In genomic region chr20:13008761-13009681, GRCh38 we compare ENCODE assay signal across 8 cellular contexts. TPM values are rescaled to one million over a fixed set of nuclear protein-coding genes. Genes with fewer than 3 reads are reported as not detected.
DNase-seq lines count a peak whose midpoint lies in the region; ATAC-seq and TF ChIP-seq lines count a peak whose summit lies in the region.

TSS of gene SPTLC3 (plus strand) at chr20:13008972. CDS start at chr20:13009268, 296 bp downstream.

- H3K9me3 ChIP-seq in DND-41 (ENCODE audit: insufficient read depth, low read length, severe bottlenecking) = no peaks in the 10 kb centered on the region
- H3K9me3 ChIP-seq in stomach = no peaks in the 10 kb centered on the region

- WGBS in stomach, 5 donors = 1 to 4% (median 3%) methylated on average over 9 of the region's 9 CpGs

- H3K27me3 ChIP-seq in DND-41 (ENCODE audit: insufficient read depth, low read length, poor library complexity) = peaks cover 23% of the 10 kb centered on the region
- no peaks in the 10 kb centered on the region for H3K27me3 ChIP-seq in brain microvascular endothelial cell (replicated peaks)
- H3K27me3 ChIP-seq in layer of hippocampus (ENCODE audit: control insufficient read depth, insufficient read depth, low read length) = no peaks in the 10 kb centered on the region
- H3K27me3 ChIP-seq in stomach = no peaks in the 10 kb centered on the region

- in situ Hi-C loops in brain microvascular endothelial cell (cut with HindIII; ENCODE audit: low pct_ligation_motif_present, low sequenced_read_pairs) = no loop called here

- H3K4me1 ChIP-seq in DND-41 (ENCODE audit: insufficient read depth, low read length) = peaks cover 8% of the 10 kb centered on the region
- H3K4me1 ChIP-seq in stomach = peaks cover 7 to 21% (median 15%) of the 10 kb centered on the region in 4 donors

- no peaks in the 10 kb centered on the region for H3K36me3 ChIP-seq in DND-41 (ENCODE audit: insufficient read depth, low read length)
- H3K36me3 ChIP-seq in brain microvascular endothelial cell (replicated peaks) = no peaks in the 10 kb centered on the region
- no peaks in the 10 kb centered on the region for H3K36me3 ChIP-seq in stomach

- TF ChIP-seq EP300 in stomach (IDR thresholded peaks at IDR 0.05) = no peak

- H3K4me2 ChIP-seq in DND-41 (ENCODE audit: insufficient read depth, low read length) = peak within 1 kb of the TSS; percentile 42

- no peak for ATAC-seq in DND-41 (ENCODE audit: insufficient read depth, low read depth)
- ATAC-seq in GM21390 (IDR thresholded peaks at IDR 0.05; ENCODE audit: unreplicated experiment) = peak; percentile 41

- TF ChIP-seq CTCF in DND-41 (IDR thresholded peaks at IDR 0.05; ENCODE audit: borderline replicate concordance, extremely low read depth, low read length, poor library complexity, severe bottlenecking) (no peak), brain microvascular endothelial cell (IDR thresholded peaks at IDR 0.05; ENCODE audit: low read depth, low read length, missing control alignments) (peak; percentile 28), stomach (IDR thresholded peaks at IDR 0.05) (peak in 1 of 7 experiments; percentile 3)

- H4K20me1 ChIP-seq in DND-41 (ENCODE audit: insufficient read depth, low read length) = no peaks in the 10 kb centered on the region

- H3K27ac ChIP-seq in DND-41 (ENCODE audit: low read length) (no peak within 1 kb of the TSS), brain microvascular endothelial cell (peak within 1 kb of the TSS; percentile 2), layer of hippocampus (ENCODE audit: low read depth, low read length) (peak within 1 kb of the TSS; percentile 3), stomach (peak within 1 kb of the TSS; percentile 62 to 85 (median 75))

- H3K4me3 ChIP-seq in DND-41 (ENCODE audit: low read depth in 1 of 2, low read length in 2 of 2) (no peak within 1 kb of the TSS), brain microvascular endothelial cell (ENCODE audit: low read depth, low read length) (peak within 1 kb of the TSS; percentile 51), stomach (peak within 1 kb of the TSS; percentile 36 to 52 (median 46))

- H3K9ac ChIP-seq in DND-41 (ENCODE audit: low read depth, low read length) = no peak within 1 kb of the TSS

- no peak for TF ChIP-seq POLR2A in stomach (IDR thresholded peaks at IDR 0.05)

- intact Hi-C loops in stomach (cut with DNase I; ENCODE audit: low total_unique reads) = no loop called here

- H3K79me2 ChIP-seq in DND-41 (ENCODE audit: insufficient read depth, low read length) = no peaks in the 10 kb centered on the region

- H2AFZ ChIP-seq in DND-41 (ENCODE audit: low read depth, low read length) = peak within 1 kb of the TSS; percentile 36; the same call in 1 of the 2 replicates

- no peak for DNase-seq in DND-41
- peak; percentile 66 for DNase-seq in HPDE6-E6E7 (ENCODE audit: extremely low spot score)
- DNase-seq in brain microvascular endothelial cell = peak; percentile 21
- DNase-seq in stomach = peak; percentile 48
- DNase-seq in T1000 (lab: John Stamatoyannopoulos, UW) = no peak
- no peak for DNase-seq in NCI-H226

RNA-seq across cellular contexts. Expression of gene SPTLC3, which starts in this region (rescaled TPM):
- 10 to 100 TPM in 2 of 5 donors, 1 to 10 TPM in 2, not detected in 1; 1.9 to 33.9 (median 8.5) TPM for total RNA-seq in stomach
- 1 to 10 TPM; 1.1 to 2.1 (median 1.9) TPM for polyA plus RNA-seq in stomach

Comparison
In these comparisons a context has a peak if more than half of its experiments do, and no peak if none do; other contexts are left out.
1. DNase-seq: peak in HPDE6-E6E7 (single experiment), brain microvascular endothelial cell (single experiment) and stomach (single experiment); none in DND-41 (single experiment), T1000 (single experiment) and NCI-H226 (single experiment).
2. H3K4me3 ChIP-seq: peak in brain microvascular endothelial cell (single experiment) and stomach (4 of 4); none in DND-41 (0 of 2).